13 cellular contexts compared by ENCODE assay signal in the genomic region with DNA sequence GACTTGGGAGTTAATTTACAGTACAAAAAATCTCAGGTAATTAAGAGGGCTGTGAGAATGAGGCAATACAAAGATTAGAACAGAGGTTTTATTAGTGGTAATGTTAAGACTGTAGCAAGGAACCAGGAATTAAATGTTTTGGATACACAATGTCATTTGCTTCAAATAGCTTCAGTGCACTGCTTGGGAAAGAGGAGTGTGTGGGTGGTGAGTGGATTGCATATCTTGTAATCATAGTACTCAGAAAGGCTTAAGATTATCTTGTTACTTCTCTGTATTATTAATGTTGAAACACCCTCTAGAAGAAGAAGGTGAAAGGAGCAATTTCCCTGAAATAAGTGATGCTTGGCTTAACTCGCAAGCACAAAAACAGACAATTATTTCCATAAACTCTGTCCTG. TPM values are rescaled to one million over a fixed set of nuclear protein-coding genes. Genes with fewer than 3 reads are reported as not detected.
DNase-seq lines count a peak whose midpoint lies in the region; ATAC-seq and TF ChIP-seq lines count a peak whose summit lies in the region.
"Had no signal": no experiment of that assay in that cellular context is flagged by ENCODE, and none has a peak within 500 bp of the region (broad histone marks: within the 10 kb centered on the region; RNA-seq: fewer than 3 reads in every experiment).

No MANE protein-coding gene starts in this region.

- no peak overlapping the region for H3K27ac ChIP-seq in upper lobe of right lung

- H3K4me3 ChIP-seq in upper lobe of right lung: no peak overlapping the region
- H3K4me3 ChIP-seq: GM12878, GM23338 had no signal

- no peaks in the 10 kb centered on the region for H3K4me1 ChIP-seq in upper lobe of right lung

- H3K27ac Mint-ChIP-seq in natural killer cell: no peak overlapping the region
- no peak overlapping the region for H3K27ac Mint-ChIP-seq in activated T-helper 1 cell treated with anti-CD3 and anti-CD28 coated beads, Interleukin-12 subunit alpha, Interleukin-12 subunit beta, Interleukin-2, Interleukin-4 antibody, amounts not matched to agents 30 ng/mL and 10 ng/mL and 1 ng/mL, durations not matched to agents 14 hours and 24 hours and 36 hours
- H3K27ac Mint-ChIP-seq: CD4-positive, alpha-beta T cell; GM23338 had no signal

- H3K9me3 Mint-ChIP-seq in natural killer cell: peaks cover 0 to 2% of the 10 kb centered on the region in 2 donors
- peaks cover 9% of the 10 kb centered on the region for H3K9me3 Mint-ChIP-seq in activated T-helper 1 cell treated with anti-CD3 and anti-CD28 coated beads, Interleukin-12 subunit alpha, Interleukin-12 subunit beta, Interleukin-2, Interleukin-4 antibody, amounts not matched to agents 30 ng/mL and 10 ng/mL and 1 ng/mL, durations not matched to agents 14 hours and 24 hours and 36 hours

- ATAC-seq in upper lobe of right lung: peak; percentile 67
- ATAC-seq in natural killer cell: no peak
- ATAC-seq: GM12878, GM23338 had no signal

- no peaks in the 10 kb centered on the region for H3K36me3 ChIP-seq in upper lobe of right lung

- no peaks in the 10 kb centered on the region for H3K36me3 Mint-ChIP-seq in natural killer cell
- no peaks in the 10 kb centered on the region for H3K36me3 Mint-ChIP-seq in activated T-helper 1 cell treated with anti-CD3 and anti-CD28 coated beads, Interleukin-12 subunit alpha, Interleukin-12 subunit beta, Interleukin-2, Interleukin-4 antibody, amounts not matched to agents 30 ng/mL and 10 ng/mL and 1 ng/mL, durations not matched to agents 14 hours and 24 hours and 36 hours (ENCODE audit: low read depth)

- TF ChIP-seq CTCF in upper lobe of right lung (IDR thresholded peaks at IDR 0.05) (no peak), natural killer cell (IDR thresholded peaks at IDR 0.05) (no peak)

- peaks cover 0 to 5% of the 10 kb centered on the region in 2 donors for H3K4me1 Mint-ChIP-seq in natural killer cell
- H3K4me1 Mint-ChIP-seq in activated T-helper 1 cell treated with anti-CD3 and anti-CD28 coated beads, Interleukin-12 subunit alpha, Interleukin-12 subunit beta, Interleukin-2, Interleukin-4 antibody, amounts not matched to agents 30 ng/mL and 10 ng/mL and 1 ng/mL, durations not matched to agents 14 hours and 24 hours and 36 hours (ENCODE audit: low read depth): no peaks in the 10 kb centered on the region

- peak; percentile 47 for DNase-seq in CD1c-positive myeloid dendritic cell (ENCODE audit: extremely low spot score)
- peak; percentile 45 for DNase-seq in NCI-H524 treated with DMSO at 0.1 percent for 48 hours (lab: John Stamatoyannopoulos, UW)
- peak; percentile 16 for DNase-seq in iris pigment epithelial cell (ENCODE audit: low read depth)
- no peak for DNase-seq in upper lobe of right lung
- no peak for DNase-seq in LoVo (ENCODE audit: low spot score)
- no peak for DNase-seq in natural killer cell
- no peak for DNase-seq in activated T-helper 1 cell treated with anti-CD3 and anti-CD28 coated beads, Interleukin-12 subunit alpha, Interleukin-12 subunit beta, Interleukin-2, Interleukin-4 antibody, amounts not matched to agents 30 ng/mL and 10 ng/mL and 1 ng/mL, durations not matched to agents 14 hours and 24 hours and 36 hours (ENCODE audit: low spot score)
- DNase-seq: Calu3; CD4-positive, alpha-beta T cell; DMS79; H7 had no signal

- H3K27me3 Mint-ChIP-seq in natural killer cell (ENCODE audit: low read depth in 2 of 2): peaks cover 23 to 69% of the 10 kb centered on the region in 2 donors
- H3K27me3 Mint-ChIP-seq in activated T-helper 1 cell treated with anti-CD3 and anti-CD28 coated beads, Interleukin-12 subunit alpha, Interleukin-12 subunit beta, Interleukin-2, Interleukin-4 antibody, amounts not matched to agents 30 ng/mL and 10 ng/mL and 1 ng/mL, durations not matched to agents 14 hours and 24 hours and 36 hours (ENCODE audit: insufficient read depth): peaks cover 28% of the 10 kb centered on the region

- peaks cover 4% of the 10 kb centered on the region for H3K27me3 ChIP-seq in upper lobe of right lung

- intact Hi-C loops in upper lobe of right lung (cut with DNase I) (no loop called here), natural killer cell (cut with micrococcal nuclease) (no loop called here)
- intact Hi-C loops in activated T-helper 1 cell treated with anti-CD3 and anti-CD28 coated beads, Interleukin-12 subunit alpha, Interleukin-12 subunit beta, Interleukin-2, Interleukin-4 antibody, amounts not matched to agents 30 ng/mL and 10 ng/mL and 1 ng/mL, durations not matched to agents 14 hours and 24 hours and 36 hours (cut with micrococcal nuclease): no loop called here

- H3K4me3 Mint-ChIP-seq in natural killer cell: no peak overlapping the region
- no peak overlapping the region for H3K4me3 Mint-ChIP-seq in activated T-helper 1 cell treated with anti-CD3 and anti-CD28 coated beads, Interleukin-12 subunit alpha, Interleukin-12 subunit beta, Interleukin-2, Interleukin-4 antibody, amounts not matched to agents 30 ng/mL and 10 ng/mL and 1 ng/mL, durations not matched to agents 14 hours and 24 hours and 36 hours
- H3K4me3 Mint-ChIP-seq: CD4-positive, alpha-beta T cell; GM23338 had no signal

- H3K9me3 ChIP-seq in upper lobe of right lung: peaks cover 2% of the 10 kb centered on the region

RNA-seq across cellular contexts. Expression of gene TBCA, which starts 21.0 kb away (rescaled TPM):
- total RNA-seq in upper lobe of right lung: 120 TPM
- 10 to 100 TPM; 65.0 to 72.3 (median 70.7) TPM for total RNA-seq in natural killer cell
- 179 and 212 TPM in 2 replicates for total RNA-seq in activated T-helper 1 cell treated with anti-CD3 and anti-CD28 coated beads, Interleukin-12 subunit alpha, Interleukin-12 subunit beta, Interleukin-2, Interleukin-4 antibody, amounts not matched to agents 30 ng/mL and 10 ng/mL and 1 ng/mL, durations not matched to agents 14 hours and 24 hours and 36 hours

Comparison
In these comparisons a context has a peak if more than half of its experiments do, and no peak if none do; other contexts are left out.
1. DNase-seq: peak in CD1c-positive myeloid dendritic cell (single experiment), NCI-H524 treated with DMSO at 0.1 percent for 48 hours (single experiment) and iris pigment epithelial cell (single experiment); none in upper lobe of right lung (single experiment), LoVo (single experiment), natural killer cell (single experiment) and activated T-helper 1 cell treated with anti-CD3 and anti-CD28 coated beads, Interleukin-12 subunit alpha, Interleukin-12 subunit beta, Interleukin-2, Interleukin-4 antibody, amounts not matched to agents 30 ng/mL and 10 ng/mL and 1 ng/mL, durations not matched to agents 14 hours and 24 hours and 36 hours (single experiment).